Comparison of ENCODE assay signal across 14 cellular contexts in genomic region chr3:8509961-8510360, GRCh38. TPM values are rescaled to one million over a fixed set of nuclear protein-coding genes. Genes with fewer than 3 reads are reported as not detected.
DNase-seq lines count a peak whose midpoint lies in the region; TF ChIP-seq lines count a peak whose summit lies in the region.
"Had no signal": no experiment of that assay in that cellular context is flagged by ENCODE, and none has a peak within 500 bp of the region (broad histone marks: within the 10 kb centered on the region; RNA-seq: fewer than 3 reads in every experiment).

No MANE protein-coding gene starts in this region.

- H3K79me1 ChIP-seq in neuronal stem cell (ENCODE audit: low read depth, low read length), result no peaks in the 10 kb centered on the region

- no peak overlapping the region for H3K23ac ChIP-seq in neuronal stem cell (ENCODE audit: low read depth, low read length, poor library complexity)

- peak overlapping the region; percentile 54 for H3K18ac ChIP-seq in neuronal stem cell (ENCODE audit: low read length)

- no peak overlapping the region for H3K9ac ChIP-seq in neuronal stem cell (ENCODE audit: low read depth, low read length, poor library complexity)

- H2AFZ ChIP-seq in neuronal stem cell (ENCODE audit: low read length), result no peak overlapping the region

- H3K4me3 ChIP-seq in AG04450 (ENCODE audit: low read depth, low read length), result no peak overlapping the region
- H3K4me3 ChIP-seq in neuronal stem cell (ENCODE audit: low read length in 2 of 2), result no peak overlapping the region
- H3K4me3 ChIP-seq: right lobe of liver had no signal

- WGBS in neuronal stem cell (ENCODE audit: extremely low coverage in 2 of 2, insufficient read length in 2 of 2, insufficient replicate concordance in 1 of 2), 2 donors, result no CpG with 5 or more reads among the region's 6 CpGs

- POLR2A ChIA-PET in AG04450 (lab: Yijun Ruan, JAX), result interaction anchor here (0.7 to 1.3 kb wide), 6 partner anchors 9 to 72 kb away, joined by 3 to 8 read pairs (median 4); partner anchors contain the start of gene LMCD1

- H3K4me1 ChIP-seq in neuronal stem cell (ENCODE audit: control insufficient read depth in 2 of 2, insufficient read depth in 1 of 2, low read depth in 1 of 2, low read length in 2 of 2), result peaks cover 0 to 2% of the 10 kb centered on the region in 2 donors

- no peak overlapping the region for H2BK5ac ChIP-seq in neuronal stem cell (ENCODE audit: low read length)

- H4K91ac ChIP-seq in neuronal stem cell (ENCODE audit: low read depth, low read length, poor library complexity), result no peak overlapping the region

- DNase-seq in AG04450 (ENCODE audit: low read depth, low spot score) (peak; percentile 81), LoVo (ENCODE audit: low spot score) (peak; percentile 41), dedifferentiated amniotic fluid mesenchymal stem cell (ENCODE audit: extremely low spot score) (peak; percentile 46), neuronal stem cell (ENCODE audit: low spot score) (no peak), NCI-H446 (lab: John Stamatoyannopoulos, UW) (no peak), iPS-NIHi7 (ENCODE audit: extremely low spot score) (no peak), caudate nucleus (lab: John Stamatoyannopoulos, UW) (no peak)
- DNase-seq in stimulated activated CD4-positive, alpha-beta T cell treated with anti-CD3 and anti-CD28 coated beads, Interleukin-4, amount 100 ng/mL, for 4 hours, result no peak
- DNase-seq: activated T-cell treated with anti-CD3 and anti-CD28 coated beads, Interleukin-2, amount 50 U/mL, for 1 hour; GF-D8; hypothalamus; NCI-H2081 treated with DMSO at 0.1 percent for 48 hours; right lobe of liver had no signal

- H3K27ac ChIP-seq in AG04450 (ENCODE audit: low read depth, low read length) (peak overlapping the region; percentile 65), neuronal stem cell (replicated peaks; ENCODE audit: low read length) (no peak overlapping the region), caudate nucleus (ENCODE audit: low read depth, low read length) (no peak overlapping the region)
- H3K27ac ChIP-seq: right lobe of liver, RWPE1 had no signal

- H3K27me3 ChIP-seq in AG04450 (ENCODE audit: control insufficient read depth, insufficient read depth, low read length) (no peaks in the 10 kb centered on the region), neuronal stem cell (ENCODE audit: control insufficient read depth in 3 of 3, insufficient read depth in 3 of 3, low read depth in 1 of 3, low read length in 3 of 3) (no peaks in the 10 kb centered on the region)
- H3K27me3 ChIP-seq: right lobe of liver had no signal

- H2AK5ac ChIP-seq in neuronal stem cell (ENCODE audit: low read depth, low read length), result no peak overlapping the region

- H2BK120ac ChIP-seq in neuronal stem cell (ENCODE audit: low read depth, low read length), result no peak overlapping the region

- H3K9me3 ChIP-seq in AG04450 (ENCODE audit: control insufficient read depth, insufficient read depth, low read length) (no peaks in the 10 kb centered on the region), neuronal stem cell (replicated peaks in 1 of 2; ENCODE audit: control insufficient read depth in 2 of 2, insufficient read depth in 1 of 2, low read depth in 1 of 2, low read length in 2 of 2) (peaks cover 0 to 6% of the 10 kb centered on the region in 2 donors)
- H3K9me3 ChIP-seq: right lobe of liver had no signal

- CTCF ChIA-PET in AG04450 (lab: Charles Lee), result interaction anchor here (1.6 kb wide), 1 partner anchor 9 kb away, joined by 4 read pairs; the partner anchor contains the start of gene LMCD1

- H2BK12ac ChIP-seq in neuronal stem cell (ENCODE audit: low read length), result no peak overlapping the region

- no peak overlapping the region for H2BK15ac ChIP-seq in neuronal stem cell (ENCODE audit: low read length)

- no peak overlapping the region for H3K14ac ChIP-seq in neuronal stem cell (ENCODE audit: low read length)

- H4K8ac ChIP-seq in neuronal stem cell (ENCODE audit: low read depth, low read length), result no peak overlapping the region

- no peaks in the 10 kb centered on the region for H3K36me3 ChIP-seq in neuronal stem cell (replicated peaks in 1 of 2; ENCODE audit: control insufficient read depth in 2 of 2, insufficient read depth in 2 of 2, low read length in 2 of 2)
- H3K36me3 ChIP-seq: right lobe of liver had no signal

- H3K4ac ChIP-seq in neuronal stem cell (ENCODE audit: low read length), result no peak overlapping the region

- no peak for TF ChIP-seq CTCF in AG04450 (IDR thresholded peaks at IDR 0.05; ENCODE audit: low read depth, low read length)

- H3K4me2 ChIP-seq in neuronal stem cell (ENCODE audit: insufficient read depth, low read length, poor library complexity, severe bottlenecking), result no peak overlapping the region

RNA-seq across cellular contexts. Expression of gene LMCD1, which starts 8.3 kb away (rescaled TPM):
- 39.1 and 49.5 TPM in 2 replicates for polyA plus RNA-seq in AG04450 (2011; rRNA removed)
- 25.4 and 36.0 TPM in 2 replicates for polyA minus RNA-seq in AG04450 (2011; rRNA and poly(A)+ RNA removed)
- polyA plus RNA-seq in neuronal stem cell (2013, experiment 1 of 2), result 1.4 TPM
- polyA plus RNA-seq in neuronal stem cell (2013, experiment 2 of 2), result 1.6 TPM

Comparison
In these comparisons a context has a peak if more than half of its experiments do, and no peak if none do; other contexts are left out.
1. DNase-seq: peak in AG04450 (single experiment), LoVo (single experiment) and dedifferentiated amniotic fluid mesenchymal stem cell (single experiment); none in neuronal stem cell (single experiment), NCI-H446 (0 of 2), iPS-NIHi7 (single experiment), stimulated activated CD4-positive, alpha-beta T cell treated with anti-CD3 and anti-CD28 coated beads, Interleukin-4, amount 100 ng/mL, for 4 hours (0 of 2) and caudate nucleus (0 of 61).